Comparison of ENCODE assay signal across 8 cellular contexts in genomic region chr21:38853421-38853919, GRCh38. TPM values are rescaled to one million over a fixed set of nuclear protein-coding genes. Genes with fewer than 3 reads are reported as not detected.
DNase-seq lines count a peak whose midpoint lies in the region; ATAC-seq, FAIRE-seq and TF ChIP-seq lines count a peak whose summit lies in the region.

No MANE protein-coding gene starts in this region.

- H3K79me2 ChIP-seq in DOHH2 (ENCODE audit: control insufficient read depth, low read length), result no peaks in the 10 kb centered on the region

- no peaks in the 10 kb centered on the region for H3K9me2 ChIP-seq in DOHH2 (replicated peaks; ENCODE audit: control insufficient read depth, low read length)

- TF ChIP-seq CTCF in DOHH2 (IDR thresholded peaks at IDR 0.05; ENCODE audit: low read depth, low read length, poor library complexity, severe bottlenecking) (no peak), fibroblast of mammary gland (conservative IDR thresholded peaks at IDR 0.05; ENCODE audit: control insufficient read depth, insufficient read depth, low read depth, low read length) (no peak)

- H3K36me3 ChIP-seq in DOHH2 (ENCODE audit: control insufficient read depth, low read length), result no peaks in the 10 kb centered on the region

- H3K4me3 ChIP-seq in DOHH2 (ENCODE audit: low read length), result peak overlapping the region; percentile 55
- H3K4me3 ChIP-seq in fibroblast of mammary gland (ENCODE audit: control insufficient read depth, low read depth, low read length), result no peak overlapping the region

- no peaks in the 10 kb centered on the region for H3K9me3 ChIP-seq in DOHH2 (ENCODE audit: control insufficient read depth, insufficient read depth, low read length)

- FAIRE-seq in GM12891 (lab: Jason Lieb, UNC), result no peak

- H3F3A ChIP-seq in DOHH2 (ENCODE audit: control insufficient read depth, insufficient read depth), result peaks cover 3% of the 10 kb centered on the region; the same call in 1 of the 2 replicates

- ATAC-seq in HG02642 (IDR thresholded peaks at IDR 0.05; ENCODE audit: poor library complexity, unreplicated experiment) (peak; percentile 46), GM19328 (IDR thresholded peaks at IDR 0.05; ENCODE audit: unreplicated experiment) (no peak), GM21576 (IDR thresholded peaks at IDR 0.05; ENCODE audit: unreplicated experiment) (no peak)

- peak overlapping the region; percentile 57 for H3K27ac ChIP-seq in DOHH2 (ENCODE audit: low read depth, low read length)

- no peaks in the 10 kb centered on the region for H4K20me1 ChIP-seq in DOHH2 (ENCODE audit: control insufficient read depth, insufficient read depth, low read depth, low read length)

- DNase-seq in NCI-H510A treated with DMSO at 0.1 percent for 48 hours (lab: John Stamatoyannopoulos, UW) (peak; percentile 72), fibroblast of mammary gland (ENCODE audit: low read depth) (peak; percentile 95), medulla oblongata (ENCODE audit: extremely low spot score) (no peak), GM12891 (ENCODE audit: insufficient read length, low spot score) (no peak)

- no peak for TF ChIP-seq POLR2A in GM12891 (IDR thresholded peaks at IDR 0.05; ENCODE audit: low read depth, low read length)

- no peaks in the 10 kb centered on the region for H3K27me3 ChIP-seq in DOHH2 (ENCODE audit: control insufficient read depth, low read length)

- peak overlapping the region; percentile 69 for H3K4me2 ChIP-seq in DOHH2 (ENCODE audit: low read length)

- H3K4me1 ChIP-seq in DOHH2 (ENCODE audit: control insufficient read depth, low read length), result peaks cover 63% of the 10 kb centered on the region

TF ChIP-seq in GM12891, 5 proteins besides CTCF, POLR2A, EP300 and RAD21:
- TF ChIP-seq PAX5 (IDR thresholded peaks at IDR 0.05; ENCODE audit: insufficient read depth, low read length, severe bottlenecking) (no peak), POU2F2 (IDR thresholded peaks at IDR 0.05; ENCODE audit: low read depth, low read length) (no peak), SPI1 (IDR thresholded peaks at IDR 0.05; ENCODE audit: low read depth, low read length) (no peak), POLR2AphosphoS5 (IDR thresholded peaks at IDR 0.05; ENCODE audit: low read depth, low read length) (no peak), TAF1 (IDR thresholded peaks at IDR 0.05; ENCODE audit: low read depth, low read length) (no peak)
TF ChIP-seq in GM12891: peak in this region for 0.

RNA-seq across cellular contexts. Expression of gene ETS2, which starts 47.7 kb away (rescaled TPM):
- 2.0 TPM for polyA plus RNA-seq in GM12891 (2012; ENCODE audit: low read depth, missing spikeins)

Comparison
In these comparisons a context has a peak if more than half of its experiments do, and no peak if none do; other contexts are left out.
1. DNase-seq: peak in NCI-H510A treated with DMSO at 0.1 percent for 48 hours (single experiment) and fibroblast of mammary gland (single experiment); none in medulla oblongata (single experiment) and GM12891 (single experiment).